Comparison of ENCODE assay signal across 9 cellular contexts in genomic region chr2:170820647-170821630, GRCh38. TPM values are rescaled to one million over a fixed set of nuclear protein-coding genes. Genes with fewer than 3 reads are reported as not detected.
A peak's percentile ranks its signal among the peaks of the same experiment; 100 is the strongest.
DNase-seq lines count a peak whose midpoint lies in the region; ATAC-seq and TF ChIP-seq lines count a peak whose summit lies in the region.
"Had no signal": no experiment of that assay in that cellular context is flagged by ENCODE, and none has a peak within 500 bp of the region (broad histone marks: within the 10 kb centered on the region; RNA-seq: fewer than 3 reads in every experiment).

No MANE protein-coding gene starts in this region.

- CTCF ChIA-PET in MCF 10A (lab: Yijun Ruan, JAX): interaction anchor here (0.6 to 0.9 kb wide), 2 partner anchors 350 to 412 kb away, joined by 3 read pairs; no protein-coding TSS in a partner anchor
- CTCF ChIA-PET in PC-9 (lab: Charles Lee): interaction anchor here (0.6 kb wide), 1 partner anchor 13 kb away, joined by 3 read pairs; no protein-coding TSS in a partner anchor

- H3K4me1 ChIP-seq in breast epithelium (peaks cover 10 to 21% of the 10 kb centered on the region in 2 donors), PC-9 (replicated peaks; ENCODE audit: insufficient read depth) (no peaks in the 10 kb centered on the region)

- no peak for TF ChIP-seq POLR2A in breast epithelium (IDR thresholded peaks at IDR 0.05)

- peak overlapping the region; percentile 7 to 61 (median 45) for H3K4me3 ChIP-seq in breast epithelium
- H3K4me3 ChIP-seq in PC-9: no peak overlapping the region

- H3K27me3 ChIP-seq in breast epithelium (peaks cover 18 to 85% of the 10 kb centered on the region in 2 donors), PC-9 (ENCODE audit: insufficient read depth, low read depth) (no peaks in the 10 kb centered on the region)

- TF ChIP-seq CTCF in breast epithelium (IDR thresholded peaks at IDR 0.05): no peak
- no peak for TF ChIP-seq CTCF in MCF 10A (IDR thresholded peaks at IDR 0.05; ENCODE audit: unreplicated experiment)
- TF ChIP-seq CTCF in PC-9 (conservative IDR thresholded peaks at IDR 0.05): no peak
- TF ChIP-seq CTCF in glutamatergic neuron (IDR thresholded peaks at IDR 0.05; ENCODE audit: partially characterized antibody, unreplicated experiment): no peak

- H3F3A ChIP-seq in PC-9 (ENCODE audit: insufficient read depth, low read depth): no peaks in the 10 kb centered on the region

- H3K36me3 ChIP-seq in breast epithelium (no peaks in the 10 kb centered on the region), PC-9 (ENCODE audit: low read depth) (no peaks in the 10 kb centered on the region)

- H3K4me3 Mint-ChIP-seq in MCF 10A (ENCODE audit: unreplicated experiment) (no peak overlapping the region), glutamatergic neuron (ENCODE audit: unreplicated experiment) (peak overlapping the region; percentile 70)

- H3K9me3 Mint-ChIP-seq in MCF 10A (ENCODE audit: unreplicated experiment) (no peaks in the 10 kb centered on the region), glutamatergic neuron (ENCODE audit: unreplicated experiment) (peaks cover 9% of the 10 kb centered on the region)

- H3K36me3 Mint-ChIP-seq in MCF 10A (ENCODE audit: insufficient read depth, unreplicated experiment) (peaks cover 7% of the 10 kb centered on the region), glutamatergic neuron (ENCODE audit: unreplicated experiment) (no peaks in the 10 kb centered on the region)

- H3K27ac Mint-ChIP-seq in MCF 10A (ENCODE audit: low read depth, unreplicated experiment) (no peak overlapping the region), glutamatergic neuron (ENCODE audit: unreplicated experiment) (no peak overlapping the region)

- no peak overlapping the region for H2AFZ ChIP-seq in PC-9

- peaks cover 63% of the 10 kb centered on the region for H3K27me3 Mint-ChIP-seq in MCF 10A (ENCODE audit: insufficient read depth, unreplicated experiment)
- peaks cover 37% of the 10 kb centered on the region for H3K27me3 Mint-ChIP-seq in glutamatergic neuron (ENCODE audit: unreplicated experiment)

- POLR2A ChIA-PET in MCF 10A (lab: Yijun Ruan, JAX) (interaction anchor here (0.6 kb wide), 1 partner anchor 1342 kb away, joined by 3 read pairs; the partner anchor contains the start of gene BBS5), PC-9 (lab: Charles Lee; ENCODE audit: unreplicated experiment) (no interaction called here)

- peak overlapping the region; percentile 18; the same call in 1 of the 2 replicates for H3K4me2 ChIP-seq in PC-9

- H3K9me3 ChIP-seq in breast epithelium (no peaks in the 10 kb centered on the region), PC-9 (ENCODE audit: insufficient read depth, low read depth) (no peaks in the 10 kb centered on the region)

- no peaks in the 10 kb centered on the region for H4K20me1 ChIP-seq in PC-9 (ENCODE audit: insufficient read depth)

- DNase-seq in breast epithelium (ENCODE audit: low spot score in 2 of 2) (no peak), MCF 10A (ENCODE audit: unreplicated experiment) (no peak), PC-9 (no peak), glutamatergic neuron (no peak), NCI-H187 (lab: John Stamatoyannopoulos, UW) (no peak), foreskin melanocyte (no peak)
- DNase-seq: Calu3 had no signal

- H3K79me2 ChIP-seq in PC-9 (ENCODE audit: low read depth): no peaks in the 10 kb centered on the region

- no peak for ATAC-seq in HG03457 (IDR thresholded peaks at IDR 0.05; ENCODE audit: unreplicated experiment)

- no peaks in the 10 kb centered on the region for H3K9me2 ChIP-seq in PC-9 (ENCODE audit: insufficient read depth)

- H3K4me1 Mint-ChIP-seq in MCF 10A (ENCODE audit: insufficient read depth, unreplicated experiment) (peaks cover 6% of the 10 kb centered on the region), glutamatergic neuron (ENCODE audit: low read depth, unreplicated experiment) (peaks cover 29% of the 10 kb centered on the region)

- H3K27ac ChIP-seq in breast epithelium: no peak overlapping the region
- H3K27ac ChIP-seq in PC-9: no peak overlapping the region
- H3K27ac ChIP-seq in temporal lobe (ENCODE audit: low read depth, low read length): peak overlapping the region; percentile 13

- intact Hi-C loops in breast epithelium (cut with DNase I; ENCODE audit: low total_unique reads) (no loop called here), MCF 10A (cut with micrococcal nuclease) (no loop called here), PC-9 (cut with micrococcal nuclease; ENCODE audit: unreplicated experiment) (no loop called here)

- BruUV-seq in MCF 10A (replicated peaks; lab: Mats Ljungman, UMichigan): no TSS peak
- no TSS peak for BruUV-seq in PC-9 (replicated peaks; lab: Mats Ljungman, UMichigan)

RNA-seq across cellular contexts. Expression of gene GAD1, which starts 4.3 kb away (rescaled TPM):
- total RNA-seq in breast epithelium (under 1 TPM; 0.15 to 0.66 (median 0.48) TPM), MCF 10A (2022) (1.6 and 2.5 TPM in 2 replicates), PC-9 (2021) (3.5 and 4.3 TPM in 2 replicates), glutamatergic neuron (ENCODE audit: unreplicated experiment) (0.44 TPM), temporal lobe (78.2 TPM)

RNA-seq across cellular contexts. Expression of gene ERICH2, which starts 50.8 kb away (rescaled TPM):
- total RNA-seq in breast epithelium (under 1 TPM in 1 of 3 donors, not detected in 2; 0.80 TPM), MCF 10A (2022) (7.2 and 22.4 TPM in 2 replicates), PC-9 (2021) (1.7 and 2.0 TPM in 2 replicates), glutamatergic neuron (ENCODE audit: unreplicated experiment) (2.1 TPM), temporal lobe (not detected)

Comparison
In these comparisons a context has a peak if more than half of its experiments do, and no peak if none do; other contexts are left out.
1. RNA of gene GAD1, which starts 4.3 kb away (total RNA-seq): 78.2 TPM in temporal lobe (single experiment); 3.5 to 4.3 TPM in PC-9, 1.6 to 2.5 TPM in MCF 10A, 0.15 to 0.66 TPM in breast epithelium and 0.44 TPM in glutamatergic neuron (single experiment); every median in the first group is over 10 times any median in the second.